ENCODE assay signal across 1 cellular context in genomic region chr22:46637711-46638600, GRCh38.
TF ChIP-seq lines count a peak whose summit lies in the region.

No MANE protein-coding gene starts in this region.

TF ChIP-seq in HepG2, 621 proteins besides CTCF, POLR2A, EP300 and RAD21 (continued from another document and continues in another):
- TF ChIP-seq MEIS1 (CRISPR knock-in tag; IDR thresholded peaks at IDR 0.05; ENCODE audit: borderline replicate concordance) (no peak), PAWR (CRISPR knock-in tag; IDR thresholded peaks at IDR 0.05; ENCODE audit: borderline replicate concordance) (no peak), RFXAP (CRISPR knock-in tag; IDR thresholded peaks at IDR 0.05; ENCODE audit: borderline replicate concordance) (no peak), ZBTB25 (CRISPR knock-in tag; IDR thresholded peaks at IDR 0.05) (0 out of 2 replicates have a peak, but pooled peaks have one; percentile 6), HNF1A (IDR thresholded peaks at IDR 0.05; ENCODE audit: low read depth) (no peak), HNF1A (CRISPR knock-in tag; IDR thresholded peaks at IDR 0.05; ENCODE audit: borderline replicate concordance) (no peak), KDM5B (CRISPR knock-in tag; IDR thresholded peaks at IDR 0.05; ENCODE audit: borderline replicate concordance) (peak; percentile 4; the same call in 1 of the 2 replicates), ZNF597 (CRISPR knock-in tag; IDR thresholded peaks at IDR 0.05) (no peak), ZNF30 (CRISPR knock-in tag; IDR thresholded peaks at IDR 0.05) (no peak), REPIN1 (CRISPR knock-in tag; IDR thresholded peaks at IDR 0.05; ENCODE audit: borderline replicate concordance, low read depth) (no peak), ZNF230 (CRISPR knock-in tag; IDR thresholded peaks at IDR 0.05) (no peak), ZNF580 (CRISPR knock-in tag; IDR thresholded peaks at IDR 0.05; ENCODE audit: borderline replicate concordance, low read depth) (no peak), ZNF333 (CRISPR knock-in tag; IDR thresholded peaks at IDR 0.05; ENCODE audit: borderline replicate concordance) (no peak), AFF4 (CRISPR knock-in tag; IDR thresholded peaks at IDR 0.05) (no peak), TRAFD1 (CRISPR knock-in tag; IDR thresholded peaks at IDR 0.05; ENCODE audit: borderline replicate concordance) (0 out of 2 replicates have a peak, but pooled peaks have one; percentile 70), HNF4A (CRISPR knock-in tag; IDR thresholded peaks at IDR 0.05) (peak; percentile 54; the same call in 1 of the 2 replicates), POLR2AphosphoS5 (IDR thresholded peaks at IDR 0.05; ENCODE audit: low read depth, low read length) (no peak), E2F2 (CRISPR knock-in tag; IDR thresholded peaks at IDR 0.05; ENCODE audit: borderline replicate concordance) (no peak), ZNF552 (CRISPR knock-in tag; IDR thresholded peaks at IDR 0.05; ENCODE audit: borderline replicate concordance) (no peak), ZNF337 (CRISPR knock-in tag; IDR thresholded peaks at IDR 0.05; ENCODE audit: borderline replicate concordance, low read depth) (no peak), FOXM1 (CRISPR knock-in tag; IDR thresholded peaks at IDR 0.05) (no peak), PATZ1 (CRISPR knock-in tag; IDR thresholded peaks at IDR 0.05) (peak; percentile 29; the same call in 1 of the 2 replicates), FLYWCH1 (CRISPR knock-in tag; IDR thresholded peaks at IDR 0.05) (no peak), ZNF790 (CRISPR knock-in tag; IDR thresholded peaks at IDR 0.05; ENCODE audit: borderline replicate concordance) (no peak), ZNF839 (CRISPR knock-in tag; IDR thresholded peaks at IDR 0.05; ENCODE audit: borderline replicate concordance) (no peak), ZNF646 (CRISPR knock-in tag; IDR thresholded peaks at IDR 0.05) (no peak), ZMAT3 (CRISPR knock-in tag; conservative IDR thresholded peaks at IDR 0.05) (no peak), TEAD3 (CRISPR knock-in tag; optimal IDR thresholded peaks at IDR 0.05; ENCODE audit: borderline replicate concordance) (no peak), XBP1 (CRISPR knock-in tag; IDR thresholded peaks at IDR 0.05) (no peak), ZNF512 (CRISPR knock-in tag; IDR thresholded peaks at IDR 0.05) (no peak)
